Comparison of ENCODE assay signal across 19 cellular contexts in genomic region chr17:80503921-80504320, GRCh38. TPM values are rescaled to one million over a fixed set of nuclear protein-coding genes. Genes with fewer than 3 reads are reported as not detected.
A peak's percentile ranks its signal among the peaks of the same experiment; 100 is the strongest.
DNase-seq lines count a peak whose midpoint lies in the region; ATAC-seq and TF ChIP-seq lines count a peak whose summit lies in the region.
"Had no signal": no experiment of that assay in that cellular context is flagged by ENCODE, and none has a peak within 500 bp of the region (broad histone marks: within the 10 kb centered on the region; RNA-seq: fewer than 3 reads in every experiment).

No MANE protein-coding gene starts in this region.

- H3K4me3 ChIP-seq in HEK293 (ENCODE audit: low read depth, low read length) (no peak overlapping the region), IMR-90 (ENCODE audit: insufficient read depth, low read depth, low read length) (no peak overlapping the region), neuronal stem cell (ENCODE audit: low read length in 2 of 2) (no peak overlapping the region), esophagus muscularis mucosa (no peak overlapping the region)
- H3K4me3 ChIP-seq: BLaER1, GM23338 had no signal

- H3K4me1 ChIP-seq in HEK293 (ENCODE audit: control insufficient read depth, insufficient read depth, low read length) (no peaks in the 10 kb centered on the region), IMR-90 (ENCODE audit: control insufficient read depth, insufficient read depth, low read length) (peaks cover 18% of the 10 kb centered on the region), neuronal stem cell (ENCODE audit: control insufficient read depth in 2 of 2, insufficient read depth in 1 of 2, low read depth in 1 of 2, low read length in 2 of 2) (peaks cover 2 to 17% of the 10 kb centered on the region in 2 donors), esophagus muscularis mucosa (peaks cover 0 to 14% (median 14%) of the 10 kb centered on the region in 4 donors)
- H3K4me1 ChIP-seq: Caco-2 had no signal

- no peak overlapping the region for H3K4me3 Mint-ChIP-seq in chondrocyte (ENCODE audit: unreplicated experiment)
- H3K4me3 Mint-ChIP-seq: B cell; CD4-positive, CD25-positive, alpha-beta regulatory T cell; CD8-positive, alpha-beta T cell; GM23338 had no signal

- H3K79me1 ChIP-seq in IMR-90 (ENCODE audit: low read depth in 1 of 2, low read length in 2 of 2) (0 out of 4 replicates have a peak, but pooled peaks cover 0 to 5% of the 10 kb centered on the region in 2 experiments), neuronal stem cell (ENCODE audit: low read depth, low read length) (no peaks in the 10 kb centered on the region)

- H2BK5ac ChIP-seq in IMR-90 (ENCODE audit: low read depth, low read length, poor library complexity, severe bottlenecking) (peak overlapping the region; percentile 63), neuronal stem cell (ENCODE audit: low read length) (no peak overlapping the region)

- H4K91ac ChIP-seq in IMR-90 (ENCODE audit: insufficient read depth, low read depth, low read length) (peak overlapping the region; percentile 28; the same call in 1 of the 2 replicates), neuronal stem cell (ENCODE audit: low read depth, low read length, poor library complexity) (no peak overlapping the region)

- no peak for TF ChIP-seq RAD21 in IMR-90 (IDR thresholded peaks at IDR 0.05; ENCODE audit: low read length)

- TF ChIP-seq CTCF in HEK293 (tag by site-specific recombination; IDR thresholded peaks at IDR 0.05) (no peak), IMR-90 (conservative IDR thresholded peaks at IDR 0.05; ENCODE audit: low read depth, low read length) (no peak), chondrocyte (IDR thresholded peaks at IDR 0.05) (no peak), esophagus muscularis mucosa (IDR thresholded peaks at IDR 0.05) (no peak)

- H3K18ac ChIP-seq in IMR-90 (ENCODE audit: low read depth, low read length) (no peak overlapping the region), neuronal stem cell (ENCODE audit: low read length) (no peak overlapping the region)

- H3K9me1 ChIP-seq in IMR-90 (ENCODE audit: insufficient read depth, low read length): peaks cover 13% of the 10 kb centered on the region

- no peak overlapping the region; the same call in 2 of the 3 replicates for H2BK15ac ChIP-seq in IMR-90 (ENCODE audit: low read depth, low read length)
- no peak overlapping the region for H2BK15ac ChIP-seq in neuronal stem cell (ENCODE audit: low read length)

- H3K56ac ChIP-seq in IMR-90 (ENCODE audit: extremely low read depth, insufficient read depth, low read length): no peak overlapping the region

- dilution Hi-C loops in IMR-90 (cut with HindIII; ENCODE audit: low sequenced_read_pairs, unreplicated experiment): no loop called here

- H2BK20ac ChIP-seq in IMR-90 (ENCODE audit: low read depth, low read length): peak overlapping the region; percentile 84; the same call in 1 of the 2 replicates

- peak overlapping the region; percentile 91 for H3K27ac Mint-ChIP-seq in chondrocyte (ENCODE audit: unreplicated experiment)
- H3K27ac Mint-ChIP-seq: B cell; CD4-positive, CD25-positive, alpha-beta regulatory T cell; CD8-positive, alpha-beta T cell; GM23338 had no signal

- ATAC-seq in IMR-90 (ENCODE audit: low read depth) (no peak), HG03045 (IDR thresholded peaks at IDR 0.05; ENCODE audit: unreplicated experiment) (no peak)
- ATAC-seq: CD8-positive, alpha-beta T cell; GM23338 had no signal

- no peaks in the 10 kb centered on the region for H3K36me3 Mint-ChIP-seq in chondrocyte (ENCODE audit: low read depth)
- H3K36me3 Mint-ChIP-seq: CD4-positive, CD25-positive, alpha-beta regulatory T cell; CD8-positive, alpha-beta T cell had no signal

- in situ Hi-C loops in IMR-90 (cut with MboI; ENCODE audit: low sequenced_read_pairs): no loop called here

- H2AK5ac ChIP-seq in IMR-90 (ENCODE audit: low read depth, low read length) (peak overlapping the region; percentile 84), neuronal stem cell (ENCODE audit: low read depth, low read length) (no peak overlapping the region)

- H3K27ac ChIP-seq in HEK293 (ENCODE audit: extremely low read depth, low read depth, low read length) (no peak overlapping the region), IMR-90 (ENCODE audit: insufficient read depth, low read length) (no peak overlapping the region), neuronal stem cell (replicated peaks; ENCODE audit: low read length) (no peak overlapping the region), esophagus muscularis mucosa (replicated peaks in 1 of 4) (no peak overlapping the region)
- H3K27ac ChIP-seq: BLaER1, C4-2B had no signal

- no peak overlapping the region for H3K23ac ChIP-seq in IMR-90 (ENCODE audit: low read depth, low read length)
- no peak overlapping the region for H3K23ac ChIP-seq in neuronal stem cell (ENCODE audit: low read depth, low read length, poor library complexity)

- H3K4me1 Mint-ChIP-seq in chondrocyte (ENCODE audit: low read depth): peaks cover 45% of the 10 kb centered on the region
- H3K4me1 Mint-ChIP-seq: B cell; CD4-positive, CD25-positive, alpha-beta regulatory T cell had no signal

- H3K27me3 ChIP-seq in IMR-90 (ENCODE audit: control insufficient read depth, insufficient read depth, low read length) (no peaks in the 10 kb centered on the region), neuronal stem cell (ENCODE audit: control insufficient read depth in 3 of 3, insufficient read depth in 3 of 3, low read depth in 1 of 3, low read length in 3 of 3) (peaks cover 0 to 7% (median 0%) of the 10 kb centered on the region in 3 experiments), esophagus muscularis mucosa (peaks cover 0 to 54% (median 2%) of the 10 kb centered on the region in 4 donors)
- H3K27me3 ChIP-seq: BLaER1 had no signal

- H3K27me3 Mint-ChIP-seq in chondrocyte (ENCODE audit: low read depth): no peaks in the 10 kb centered on the region

- H3K9me3 ChIP-seq in HEK293 (ENCODE audit: control insufficient read depth, insufficient read depth, low read depth, low read length): no peaks in the 10 kb centered on the region
- H3K9me3 ChIP-seq in IMR-90 (ENCODE audit: control insufficient read depth, insufficient read depth, low read length): no peaks in the 10 kb centered on the region
- no peaks in the 10 kb centered on the region for H3K9me3 ChIP-seq in neuronal stem cell (replicated peaks in 1 of 2; ENCODE audit: control insufficient read depth in 2 of 2, insufficient read depth in 1 of 2, low read depth in 1 of 2, low read length in 2 of 2)
- no peaks in the 10 kb centered on the region for H3K9me3 ChIP-seq in esophagus muscularis mucosa
- H3K9me3 ChIP-seq: BLaER1, Caco-2 had no signal

- CTCF ChIA-PET in HEK293 (lab: Yijun Ruan, JAX) (no interaction called here), IMR-90 (lab: Yijun Ruan, JAX) (no interaction called here)

- DNase-seq in IMR-90: no peak
- no peak for DNase-seq in chondrocyte (ENCODE audit: low spot score)
- DNase-seq in neuronal stem cell (ENCODE audit: low spot score): no peak
- DNase-seq in GM19240 (ENCODE audit: insufficient read length, low spot score): no peak
- no peak for DNase-seq in NCI-H748 (lab: John Stamatoyannopoulos, UW; ENCODE audit: unreplicated experiment)
- no peak for DNase-seq in esophagus muscularis mucosa (ENCODE audit: extremely low spot score)
- DNase-seq: Caco-2; CD4-positive, CD25-positive, alpha-beta regulatory T cell; CD8-positive, alpha-beta T cell; DMS153; DND-41; H7; HCEC 1CT had no signal

- peak overlapping the region in 1 of 2 experiments; percentile 56; a peak in 1 of 4 replicates for H4K8ac ChIP-seq in IMR-90 (ENCODE audit: low read depth in 2 of 2, low read length in 2 of 2)
- H4K8ac ChIP-seq in neuronal stem cell (ENCODE audit: low read depth, low read length): no peak overlapping the region

- H3K14ac ChIP-seq in IMR-90 (replicated peaks; ENCODE audit: low read depth, low read length): peak overlapping the region; percentile 44
- H3K14ac ChIP-seq in neuronal stem cell (ENCODE audit: low read length): no peak overlapping the region

- BruUV-seq in IMR-90 (replicated peaks; lab: Mats Ljungman, UMichigan): no TSS peak

- H3K36me3 ChIP-seq in HEK293 (ENCODE audit: control insufficient read depth in 2 of 2, insufficient read depth in 1 of 2, low read length in 2 of 2): no peaks in the 10 kb centered on the region
- H3K36me3 ChIP-seq in IMR-90 (ENCODE audit: control insufficient read depth, insufficient read depth, low read length): no peaks in the 10 kb centered on the region
- H3K36me3 ChIP-seq in neuronal stem cell (replicated peaks in 1 of 2; ENCODE audit: control insufficient read depth in 2 of 2, insufficient read depth in 2 of 2, low read length in 2 of 2): no peaks in the 10 kb centered on the region
- no peaks in the 10 kb centered on the region for H3K36me3 ChIP-seq in esophagus muscularis mucosa
- H3K36me3 ChIP-seq: BLaER1 had no signal

- POLR2A ChIA-PET in HEK293 (lab: Yijun Ruan, JAX) (no interaction called here), IMR-90 (lab: Charles Lee; ENCODE audit: unreplicated experiment) (no interaction called here)

- no peak overlapping the region for H3K4me2 ChIP-seq in IMR-90 (ENCODE audit: low read depth, low read length)
- no peak overlapping the region for H3K4me2 ChIP-seq in neuronal stem cell (ENCODE audit: insufficient read depth, low read length, poor library complexity, severe bottlenecking)
- H3K4me2 ChIP-seq: BLaER1, GM23338 had no signal

- H3K4ac ChIP-seq in IMR-90 (ENCODE audit: low read depth, low read length): peak overlapping the region; percentile 63
- no peak overlapping the region for H3K4ac ChIP-seq in neuronal stem cell (ENCODE audit: low read length)

- H2AFZ ChIP-seq in IMR-90 (replicated peaks; ENCODE audit: low read length, poor library complexity) (no peak overlapping the region), neuronal stem cell (ENCODE audit: low read length) (no peak overlapping the region)
- H2AFZ ChIP-seq: GM23338 had no signal

- H2BK120ac ChIP-seq in IMR-90 (ENCODE audit: low read depth, low read length) (peak overlapping the region; percentile 85), neuronal stem cell (ENCODE audit: low read depth, low read length) (no peak overlapping the region)

- no peak for TF ChIP-seq EP300 in esophagus muscularis mucosa (IDR thresholded peaks at IDR 0.05)

- intact Hi-C loops in IMR-90 (cut with micrococcal nuclease): no loop called here
- intact Hi-C loops in esophagus muscularis mucosa (cut with DNase I): no loop called here

- no peaks in the 10 kb centered on the region for H4K20me1 ChIP-seq in IMR-90 (ENCODE audit: insufficient read depth, low read length)
- H4K20me1 ChIP-seq: BLaER1 had no signal

- H2AK9ac ChIP-seq in IMR-90 (replicated peaks; ENCODE audit: low read depth, low read length, poor library complexity): no peak overlapping the region

- no peaks in the 10 kb centered on the region for H3K9me3 Mint-ChIP-seq in chondrocyte (ENCODE audit: low read depth)
- H3K9me3 Mint-ChIP-seq: CD8-positive, alpha-beta T cell; GM23338 had no signal

- H2BK12ac ChIP-seq in neuronal stem cell (ENCODE audit: low read length): no peak overlapping the region

- no peak overlapping the region for H4K5ac ChIP-seq in IMR-90 (ENCODE audit: low read depth, low read length)

- H3K9ac ChIP-seq in IMR-90 (ENCODE audit: low read depth, low read length): no peak overlapping the region
- H3K9ac ChIP-seq in neuronal stem cell (ENCODE audit: low read depth, low read length, poor library complexity): peak overlapping the region; percentile 21
- H3K9ac ChIP-seq: BLaER1 had no signal

- no peak for TF ChIP-seq POLR2A in IMR-90 (IDR thresholded peaks at IDR 0.05; ENCODE audit: low read depth, low read length)
- no peak for TF ChIP-seq POLR2A in esophagus muscularis mucosa (IDR thresholded peaks at IDR 0.05; ENCODE audit: low read depth)

RNA-seq across cellular contexts. Expression of gene NPTX1, which starts 27.5 kb away (rescaled TPM):
- 20.8 and 23.3 TPM in 2 replicates for total RNA-seq in IMR-90 (2012; rRNA removed)
- 39.5 and 47.0 TPM in 2 replicates for polyA plus RNA-seq in IMR-90 (2012; rRNA removed)
- polyA plus RNA-seq in IMR-90 (2012; cell fraction: cytosol; rRNA removed): 40.9 and 41.7 TPM in 2 replicates
- 52.2 and 63.8 TPM in 2 replicates for polyA plus RNA-seq in IMR-90 (2012; cell fraction: nucleus; rRNA removed; ENCODE audit: low replicate concordance)
- total RNA-seq in chondrocyte: 16.1 to 20.3 TPM (median 16.5 TPM) in 3 replicates
- 0.43 TPM for polyA plus RNA-seq in neuronal stem cell (2013, experiment 1 of 2)
- 0.35 TPM for polyA plus RNA-seq in neuronal stem cell (2013, experiment 2 of 2)
- total RNA-seq in esophagus muscularis mucosa: 1 to 10 TPM in 3 of 4 donors, under 1 TPM in 1; 0.42 to 5.5 (median 4.1) TPM

RNA-seq across cellular contexts. Expression of gene RPTOR, which starts 40.7 kb away (rescaled TPM):
- total RNA-seq in IMR-90 (2012; rRNA removed) (10.8 and 11.1 TPM in 2 replicates), chondrocyte (30.7 to 44.8 TPM (median 30.9 TPM) in 3 replicates), esophagus muscularis mucosa (10 to 100 TPM; 34.1 to 65.8 (median 43.6) TPM)
- 14.7 and 15.8 TPM in 2 replicates for polyA plus RNA-seq in IMR-90 (2012; rRNA removed)
- polyA plus RNA-seq in IMR-90 (2012; cell fraction: cytosol; rRNA removed): 12.8 and 14.6 TPM in 2 replicates
- polyA plus RNA-seq in IMR-90 (2012; cell fraction: nucleus; rRNA removed; ENCODE audit: low replicate concordance): 12.4 and 24.1 TPM in 2 replicates
- 8.8 TPM for polyA plus RNA-seq in neuronal stem cell (2013, experiment 1 of 2)
- 8.6 TPM for polyA plus RNA-seq in neuronal stem cell (2013, experiment 2 of 2)
